Comparison of ENCODE assay signal across 8 cellular contexts in the genomic region with DNA sequence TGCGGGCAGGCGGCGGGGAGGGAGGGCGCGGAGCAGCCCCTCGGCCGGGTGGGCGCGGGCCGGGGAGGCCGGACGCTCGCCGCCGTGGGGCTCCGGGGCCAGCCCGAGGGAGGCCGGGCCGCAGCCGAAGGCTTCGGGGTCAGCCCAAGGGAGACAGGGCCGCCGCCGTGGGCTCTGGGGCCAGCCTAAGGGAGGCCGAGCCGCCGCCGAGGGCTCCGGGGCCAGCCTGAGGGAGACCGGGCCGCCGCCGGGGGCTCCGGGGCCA. TPM values are rescaled to one million over a fixed set of nuclear protein-coding genes. Genes with fewer than 3 reads are reported as not detected.
DNase-seq lines count a peak whose midpoint lies in the region; ATAC-seq, FAIRE-seq and TF ChIP-seq lines count a peak whose summit lies in the region.

No MANE protein-coding gene starts in this region.

- H3K36me3 Mint-ChIP-seq in activated B cell treated with CpG ODN at 0.5 μM for 24 hours (ENCODE audit: low read depth): peaks cover 7% of the 10 kb centered on the region

- peak overlapping the region; percentile 84 for H3K4me3 Mint-ChIP-seq in activated B cell treated with CpG ODN at 0.5 μM for 24 hours

- no peak overlapping the region for H3K27ac Mint-ChIP-seq in activated B cell treated with CpG ODN at 0.5 μM for 24 hours

- peak overlapping the region; percentile 99 for H3K27ac ChIP-seq in suprapubic skin

- CTCF ChIA-PET in activated B cell treated with CpG ODN at 0.5 μM for 24 hours (lab: Charles Lee): interaction anchor here (0.9 to 1.9 kb wide), 2 partner anchors 91 to 108 kb away, joined by 3 to 4 read pairs; no protein-coding TSS in a partner anchor

- H3K9me3 ChIP-seq in iPS-18c (ENCODE audit: control insufficient read depth, insufficient read depth, low read length) (peaks cover 2% of the 10 kb centered on the region), suprapubic skin (no peaks in the 10 kb centered on the region)

- H3K27me3 Mint-ChIP-seq in activated B cell treated with CpG ODN at 0.5 μM for 24 hours: no peaks in the 10 kb centered on the region

- intact Hi-C loops in activated B cell treated with CpG ODN at 0.5 μM for 24 hours (cut with micrococcal nuclease): loop anchor here (1.0 to 5.0 kb wide), 15 partner anchors 35 to 1660 kb away; partner anchors contain the start of genes ACOX3, BLOC1S4, GRPEL1 and MAN2B2

- POLR2A ChIA-PET in activated B cell treated with CpG ODN at 0.5 μM for 24 hours (lab: Charles Lee): interaction anchor here (1.1 to 2.3 kb wide), 8 partner anchors 64 to 285 kb away, joined by 3 to 8 read pairs (median 6); partner anchors contain the start of genes BLOC1S4, GRPEL1, MAN2B2 and MRFAP1

- H3K27me3 ChIP-seq in H7 (ENCODE audit: control insufficient read depth, insufficient read depth, low read length) (peaks cover 4% of the 10 kb centered on the region), suprapubic skin (no peaks in the 10 kb centered on the region)

- ATAC-seq in activated B cell treated with CpG ODN at 0.5 μM for 24 hours (ENCODE audit: low read depth): no peak

- H3K9me3 Mint-ChIP-seq in activated B cell treated with CpG ODN at 0.5 μM for 24 hours: no peaks in the 10 kb centered on the region

- peaks cover 23% of the 10 kb centered on the region for H3K4me1 Mint-ChIP-seq in activated B cell treated with CpG ODN at 0.5 μM for 24 hours

- 0% methylated on average over 4 of the region's 34 CpGs for WGBS in suprapubic skin

- peaks cover 45% of the 10 kb centered on the region for H3K4me1 ChIP-seq in suprapubic skin

- no peak for FAIRE-seq in GM12891 (lab: Jason Lieb, UNC)

- no peak for TF ChIP-seq POLR2A in suprapubic skin (IDR thresholded peaks at IDR 0.05)
- TF ChIP-seq POLR2A in GM12891 (IDR thresholded peaks at IDR 0.05; ENCODE audit: low read depth, low read length): no peak

- H3K4me3 ChIP-seq in H7 (ENCODE audit: insufficient read depth, low read depth, low read length) (peak overlapping the region; percentile 96), iPS-18c (ENCODE audit: insufficient read depth, low read depth, low read length) (peak overlapping the region; percentile 96), suprapubic skin (peak overlapping the region; percentile 100)

- no peaks in the 10 kb centered on the region for H3K36me3 ChIP-seq in H7 (replicated peaks; ENCODE audit: control insufficient read depth, insufficient read depth, low read length)
- no peaks in the 10 kb centered on the region for H3K36me3 ChIP-seq in suprapubic skin

- DNase-seq in H7 (no peak), activated B cell treated with CpG ODN at 0.5 μM for 24 hours (no peak), suprapubic skin (ENCODE audit: low spot score in 2 of 2) (no peak), NCI-H2227 treated with DMSO at 0.1 percent for 48 hours (lab: John Stamatoyannopoulos, UW) (no peak), NCI-H69 (lab: John Stamatoyannopoulos, UW) (no peak), GM12891 (ENCODE audit: insufficient read length, low spot score) (no peak), DMS 273 (lab: John Stamatoyannopoulos, UW; ENCODE audit: unreplicated experiment) (no peak)

- no peak for TF ChIP-seq EP300 in suprapubic skin (IDR thresholded peaks at IDR 0.05)

- no peak for TF ChIP-seq CTCF in activated B cell treated with CpG ODN at 0.5 μM for 24 hours (IDR thresholded peaks at IDR 0.05)
- TF ChIP-seq CTCF in suprapubic skin (IDR thresholded peaks at IDR 0.05): no peak

TF ChIP-seq in GM12891, 5 proteins besides CTCF, POLR2A, EP300 and RAD21:
- TF ChIP-seq POLR2AphosphoS5 (IDR thresholded peaks at IDR 0.05; ENCODE audit: low read depth, low read length) (no peak), PAX5 (IDR thresholded peaks at IDR 0.05; ENCODE audit: insufficient read depth, low read length, severe bottlenecking) (no peak), TAF1 (IDR thresholded peaks at IDR 0.05; ENCODE audit: low read depth, low read length) (no peak), POU2F2 (IDR thresholded peaks at IDR 0.05; ENCODE audit: low read depth, low read length) (no peak)

RNA-seq across cellular contexts. Expression of gene KIAA0232, which starts 0.3 kb away (rescaled TPM):
- 11.5 and 15.9 TPM in 2 replicates for total RNA-seq in H7 (2014; rRNA removed; shearing (Covaris generic))
- total RNA-seq in activated B cell treated with CpG ODN at 0.5 μM for 24 hours: 14.9 and 15.5 TPM in 2 replicates
- 10 to 100 TPM; 27.6 to 34.1 (median 32.7) TPM for total RNA-seq in suprapubic skin
- polyA plus RNA-seq in GM12891 (2012; ENCODE audit: low read depth, missing spikeins): 5.1 TPM
